In genomic region chr1:233672732-233673131, GRCh38 we compare ENCODE assay signal across 18 cellular contexts. TPM values are rescaled to one million over a fixed set of nuclear protein-coding genes. Genes with fewer than 3 reads are reported as not detected.
"Had no signal": no experiment of that assay in that cellular context is flagged by ENCODE, and none has a peak within 500 bp of the region (broad histone marks: within the 10 kb centered on the region; RNA-seq: fewer than 3 reads in every experiment).

No MANE protein-coding gene starts in this region.

- H3K4me3 ChIP-seq: left ventricle myocardium inferior, mucosa of descending colon, skin epidermis, suprapubic skin had no signal

- DNase-seq: activated CD4-positive, alpha-beta T cell treated with anti-CD3 and anti-CD28 coated beads, Interleukin-2, amount 10 ng/mL, durations not matched to agents 24 days and 14 days; activated CD8-positive, alpha-beta T cell treated with anti-CD3 and anti-CD28 coated beads for 36 hours; activated naive CD4-positive, alpha-beta T cell treated with anti-CD3 and anti-CD28 coated beads for 36 hours; activated T-cell treated with anti-CD3 and anti-CD28 coated beads, Interleukin-2, amount 50 U/mL, for 24 hours; caudate nucleus; foreskin fibroblast; hippocampal formation; left ventricle myocardium inferior; mesenchymal stem cell; mucosa of descending colon; natural killer cell; nucleus accumbens; stimulated activated CD4-positive, alpha-beta T cell treated with anti-CD3 and anti-CD28 coated beads, Interleukin-15, amount 100 ng/mL, for 24 hours; stimulated activated CD4-positive, alpha-beta T cell treated with anti-CD3 and anti-CD28 coated beads, Interleukin-2, amount 100 ng/mL, for 48 hours; T-cell; T1000 had no signal

- H3K27me3 ChIP-seq: suprapubic skin had no signal

- H3K9me3 ChIP-seq: mucosa of descending colon, suprapubic skin had no signal

- H3K27ac ChIP-seq: left ventricle myocardium inferior, skin epidermis, suprapubic skin had no signal

- H3K36me3 ChIP-seq: left ventricle myocardium inferior, suprapubic skin had no signal

- ATAC-seq: activated CD8-positive, alpha-beta T cell treated with anti-CD3 and anti-CD28 coated beads for 36 hours; natural killer cell; T-cell had no signal

RNA-seq across cellular contexts. Expression of gene KCNK1, which starts 58.8 kb away (rescaled TPM):
- total RNA-seq: activated CD8-positive, alpha-beta T cell treated with anti-CD3 and anti-CD28 coated beads for 36 hours had no signal
